ENCODE assay signal across 24 cellular contexts in genomic region chr5:165705960-165706359, GRCh38.
DNase-seq lines count a peak whose midpoint lies in the region; ATAC-seq, FAIRE-seq and TF ChIP-seq lines count a peak whose summit lies in the region.
"Had no signal": no experiment of that assay in that cellular context is flagged by ENCODE, and none has a peak within 500 bp of the region (broad histone marks: within the 10 kb centered on the region; RNA-seq: fewer than 3 reads in every experiment).

No MANE protein-coding gene starts in this region.

- DNase-seq in GM23338 (ENCODE audit: low spot score) (no peak), H1 (ENCODE audit: low read depth in 1 of 2, low spot score in 2 of 2) (no peak), neural progenitor cell (ENCODE audit: low spot score) (no peak), HT-29 (ENCODE audit: low spot score) (no peak), LoVo (ENCODE audit: low spot score) (no peak)
- no peak for DNase-seq in activated naive CD4-positive, alpha-beta T cell (lab: John Stamatoyannopoulos, UW)
- DNase-seq: 8988T; ACHN; AML-193; BE2C; CD4-positive, alpha-beta T cell; CD8-positive, alpha-beta memory T cell; DMS 273 treated with DMSO at 0.1 percent for 48 hours; DMS79; GF-D8; H9 had no signal

- H2AFZ ChIP-seq in GM23338 = peak overlapping the region; percentile 80; the same call in 1 of the 2 replicates
- H2AFZ ChIP-seq in H1 (ENCODE audit: low read length) = 0 out of 2 replicates have a peak overlapping the region, but pooled peaks have one; percentile 33
- peak overlapping the region; percentile 40 for H2AFZ ChIP-seq in neural progenitor cell (replicated peaks)

- no peak overlapping the region for H4K5ac ChIP-seq in H1 (ENCODE audit: insufficient read length, low read depth, low read length)

- H3K36me3 Mint-ChIP-seq in GM23338 (ENCODE audit: low read depth) = no peaks in the 10 kb centered on the region
- no peaks in the 10 kb centered on the region for H3K36me3 Mint-ChIP-seq in neural progenitor cell
- H3K36me3 Mint-ChIP-seq: CD14-positive monocyte; CD8-positive, alpha-beta memory T cell had no signal

- no peak overlapping the region for H3K4ac ChIP-seq in H1 (replicated peaks; ENCODE audit: insufficient read length, low read depth, low read length)

- H3K4me3 ChIP-seq in GM23338 (no peak overlapping the region), H1 (ENCODE audit: extremely low read depth in 1 of 4, insufficient read depth in 2 of 4, low read depth in 3 of 4, low read length in 4 of 4) (no peak overlapping the region), neural progenitor cell (no peak overlapping the region)
- H3K4me3 ChIP-seq: A549; BLaER1 treated with 17β-estradiol and CSF1 and Interleukin-3, amounts not matched to agents 10 nM and 100 nM had no signal

- no peak overlapping the region for H2BK12ac ChIP-seq in H1 (ENCODE audit: low read depth, low read length)

- TF ChIP-seq POLR2A in H1 (IDR thresholded peaks at IDR 0.05; ENCODE audit: control extremely low read depth in 1 of 2, low read depth in 2 of 2, low read length in 2 of 2) = no peak

- no peak for TF ChIP-seq CTCF in GM23338 (conservative IDR thresholded peaks at IDR 0.05; ENCODE audit: low read depth in 2 of 2)
- no peak for TF ChIP-seq CTCF in H1 (IDR thresholded peaks at IDR 0.05; ENCODE audit: control extremely low read depth in 1 of 3, insufficient read depth in 1 of 3, low read depth in 1 of 3, low read length in 3 of 3)
- TF ChIP-seq CTCF in neural progenitor cell (IDR thresholded peaks at IDR 0.05) = no peak

- H3K27ac Mint-ChIP-seq in GM23338 (no peak overlapping the region), neural progenitor cell (no peak overlapping the region)
- H3K27ac Mint-ChIP-seq: CD14-positive monocyte; CD4-positive, alpha-beta T cell; CD8-positive, alpha-beta memory T cell; H9 had no signal

- H3K23ac ChIP-seq in H1 (ENCODE audit: insufficient read length) = no peak overlapping the region

- TF ChIP-seq RAD21 in H1 (IDR thresholded peaks at IDR 0.05 in 1 of 2, conservative IDR thresholded peaks at IDR 0.05 in 1 of 2; ENCODE audit: low read depth in 2 of 2, low read length in 2 of 2) = no peak

- no peaks in the 10 kb centered on the region for H3F3A ChIP-seq in GM23338 (replicated peaks; ENCODE audit: low read depth)
- no peaks in the 10 kb centered on the region for H3F3A ChIP-seq in neural progenitor cell (ENCODE audit: low read depth)

- no peak overlapping the region for H3K4me2 ChIP-seq in GM23338
- H3K4me2 ChIP-seq in H1 (ENCODE audit: insufficient read depth in 1 of 2, low read depth in 2 of 2, low read length in 2 of 2) = no peak overlapping the region
- no peak overlapping the region for H3K4me2 ChIP-seq in neural progenitor cell
- H3K4me2 ChIP-seq: A549; BLaER1 treated with 17β-estradiol and CSF1 and Interleukin-3, amounts not matched to agents 10 nM and 100 nM had no signal

- WGBS in H1 (ENCODE audit: extremely low coverage in 1 of 2, insufficient coverage in 1 of 2, insufficient read length in 1 of 2, insufficient replicate concordance in 2 of 2, low coverage in 1 of 2, low lambda C conversion rate in 2 of 2, missing lambda C conversion rate in 1 of 2), 2 experiments = 100% methylated on average over 1 of the region's 1 CpG; no CpG with 5 or more reads in 1 of the 2 experiments

- H3K4me3 Mint-ChIP-seq in GM23338 (no peak overlapping the region), neural progenitor cell (no peak overlapping the region)
- H3K4me3 Mint-ChIP-seq: CD14-positive monocyte; CD4-positive, alpha-beta T cell; CD8-positive, alpha-beta memory T cell; H9 had no signal

- no peak overlapping the region for H4K8ac ChIP-seq in H1 (ENCODE audit: extremely low read depth, insufficient read depth, low read length)

- no peak overlapping the region for H3K9ac ChIP-seq in H1 (replicated peaks in 1 of 4; ENCODE audit: extremely low read depth in 1 of 4, low read depth in 3 of 4, low read length in 3 of 4)
- no peak overlapping the region for H3K9ac ChIP-seq in neural progenitor cell
- H3K9ac ChIP-seq: BLaER1 treated with 17β-estradiol and CSF1 and Interleukin-3, amounts not matched to agents 10 nM and 100 nM had no signal

- H2BK5ac ChIP-seq in H1 (ENCODE audit: low read depth, low read length) = no peak overlapping the region

- no peaks in the 10 kb centered on the region for H3K27me3 ChIP-seq in GM23338 (ENCODE audit: insufficient read depth)
- no peaks in the 10 kb centered on the region for H3K27me3 ChIP-seq in H1 (replicated peaks in 1 of 4; ENCODE audit: control insufficient read depth in 3 of 4, extremely low read depth in 1 of 4, insufficient read depth in 3 of 4, low read length in 3 of 4)
- no peaks in the 10 kb centered on the region for H3K27me3 ChIP-seq in neural progenitor cell
- H3K27me3 ChIP-seq: BE2C; BLaER1 treated with 17β-estradiol and CSF1 and Interleukin-3, amounts not matched to agents 10 nM and 100 nM had no signal

- H2BK20ac ChIP-seq in H1 (ENCODE audit: low read length) = no peak overlapping the region

- H3K27me3 Mint-ChIP-seq in GM23338 (ENCODE audit: insufficient read depth, low read depth, poor library complexity) = no peaks in the 10 kb centered on the region
- peaks cover 3% of the 10 kb centered on the region for H3K27me3 Mint-ChIP-seq in neural progenitor cell (ENCODE audit: insufficient read depth, low read depth)
- H3K27me3 Mint-ChIP-seq: CD4-positive, alpha-beta T cell; CD8-positive, alpha-beta memory T cell had no signal

- H4K91ac ChIP-seq in H1 (replicated peaks; ENCODE audit: insufficient read length, low read length) = no peak overlapping the region

- POLR2A ChIA-PET in H1 (lab: Charles Lee; ENCODE audit: partially characterized antibody) = no interaction called here

- no peaks in the 10 kb centered on the region for H3K9me3 ChIP-seq in H1 (ENCODE audit: insufficient read depth in 2 of 2, low read depth in 1 of 2, low read length in 1 of 2)
- no peaks in the 10 kb centered on the region for H3K9me3 ChIP-seq in neural progenitor cell (ENCODE audit: low read depth)
- H3K9me3 ChIP-seq: A549; BE2C; BLaER1 treated with 17β-estradiol and CSF1 and Interleukin-3, amounts not matched to agents 10 nM and 100 nM had no signal

- H3K9me3 Mint-ChIP-seq in GM23338 (no peaks in the 10 kb centered on the region), neural progenitor cell (peaks cover 4% of the 10 kb centered on the region)
- H3K9me3 Mint-ChIP-seq: H9 had no signal

- no peaks in the 10 kb centered on the region for H3K79me2 ChIP-seq in GM23338 (replicated peaks; ENCODE audit: insufficient read depth)
- no peaks in the 10 kb centered on the region for H3K79me2 ChIP-seq in H1 (ENCODE audit: control insufficient read depth in 1 of 2, insufficient read depth in 2 of 2, low read length in 2 of 2)
- no peaks in the 10 kb centered on the region for H3K79me2 ChIP-seq in neural progenitor cell (ENCODE audit: low read depth)

- no peak for FAIRE-seq in H1 (lab: Jason Lieb, UNC)
- FAIRE-seq: A549, D721Med, GM12891, GM18507 had no signal

- H3K36me3 ChIP-seq in GM23338 (ENCODE audit: insufficient read depth) (no peaks in the 10 kb centered on the region), H1 (ENCODE audit: control insufficient read depth in 2 of 4, insufficient read depth in 4 of 4, low read length in 3 of 4) (no peaks in the 10 kb centered on the region), neural progenitor cell (no peaks in the 10 kb centered on the region)
- H3K36me3 ChIP-seq: BE2C; BLaER1 treated with 17β-estradiol and CSF1 and Interleukin-3, amounts not matched to agents 10 nM and 100 nM had no signal

- no peaks in the 10 kb centered on the region for H3K79me1 ChIP-seq in H1 (ENCODE audit: low read depth, low read length)

- no peaks in the 10 kb centered on the region for H3K4me1 ChIP-seq in GM23338 (ENCODE audit: insufficient read depth)
- no peaks in the 10 kb centered on the region for H3K4me1 ChIP-seq in H1 (replicated peaks in 1 of 4; ENCODE audit: control insufficient read depth in 3 of 4, insufficient read depth in 4 of 4, low read length in 3 of 4)
- H3K4me1 ChIP-seq in neural progenitor cell = no peaks in the 10 kb centered on the region
- H3K4me1 ChIP-seq: A549; BE2C; BLaER1 treated with 17β-estradiol and CSF1 and Interleukin-3, amounts not matched to agents 10 nM and 100 nM had no signal

- H4K20me1 ChIP-seq in GM23338 (replicated peaks; ENCODE audit: insufficient read depth) = no peaks in the 10 kb centered on the region
- H4K20me1 ChIP-seq in H1 (replicated peaks in 1 of 2; ENCODE audit: control insufficient read depth in 1 of 2, insufficient read depth in 2 of 2, low read length in 2 of 2) = no peaks in the 10 kb centered on the region
- no peaks in the 10 kb centered on the region for H4K20me1 ChIP-seq in neural progenitor cell (ENCODE audit: low read depth)
- H4K20me1 ChIP-seq: BLaER1 treated with 17β-estradiol and CSF1 and Interleukin-3, amounts not matched to agents 10 nM and 100 nM had no signal

- H3K27ac ChIP-seq in GM23338 (ENCODE audit: low read depth) (no peak overlapping the region), H1 (ENCODE audit: low read depth, low read length) (no peak overlapping the region), neural progenitor cell (no peak overlapping the region)
- H3K27ac ChIP-seq: A549; BLaER1 treated with 17β-estradiol and CSF1 and Interleukin-3, amounts not matched to agents 10 nM and 100 nM had no signal

- no peak overlapping the region for H3K18ac ChIP-seq in H1 (ENCODE audit: extremely low read depth, low read length)

- CTCF ChIA-PET in H1 (lab: Charles Lee; ENCODE audit: partially characterized antibody) = no interaction called here

- no peak overlapping the region for H3K56ac ChIP-seq in H1 (replicated peaks; ENCODE audit: insufficient read length, low read depth, low read length)

- H2BK120ac ChIP-seq in H1 (replicated peaks; ENCODE audit: low read depth, low read length) = no peak overlapping the region

- ATAC-seq in GM23338 (no peak), GM18873 (IDR thresholded peaks at IDR 0.05; ENCODE audit: low FRiP score, unreplicated experiment) (no peak)
- ATAC-seq: A549, HCT116 had no signal

- H3K23me2 ChIP-seq in H1 (ENCODE audit: low read depth, low read length) = no peaks in the 10 kb centered on the region

- TF ChIP-seq EP300 in H1 (IDR thresholded peaks at IDR 0.05; ENCODE audit: borderline replicate concordance in 1 of 2, low read depth in 2 of 2, low read length in 2 of 2) = no peak

- H2BK15ac ChIP-seq in H1 (ENCODE audit: low read length) = no peak overlapping the region

- no peak overlapping the region for H3K14ac ChIP-seq in H1 (ENCODE audit: insufficient read length)

- H2AK5ac ChIP-seq in H1 (ENCODE audit: low read depth, low read length) = no peak overlapping the region

- H3K9me2 ChIP-seq in GM23338 (ENCODE audit: insufficient read depth) = 0 out of 2 replicates have a peak, but pooled peaks cover 3% of the 10 kb centered on the region

- H3K4me1 Mint-ChIP-seq in GM23338 (no peaks in the 10 kb centered on the region), neural progenitor cell (peaks cover 4% of the 10 kb centered on the region)
- H3K4me1 Mint-ChIP-seq: CD14-positive monocyte; CD8-positive, alpha-beta memory T cell had no signal

TF ChIP-seq in GM23338, 12 proteins besides CTCF, POLR2A, EP300 and RAD21 (continues in another document):
- TF ChIP-seq NANOG (IDR thresholded peaks at IDR 0.05; ENCODE audit: borderline replicate concordance) = no peak

TF ChIP-seq in H1, 55 proteins besides CTCF, POLR2A, EP300 and RAD21 (continues in another document):
- TF ChIP-seq KDM1A (IDR thresholded peaks at IDR 0.05; ENCODE audit: borderline replicate concordance, low read length) (no peak), CHD1 (IDR thresholded peaks at IDR 0.05; ENCODE audit: low read depth, low read length) (no peak), BACH1 (IDR thresholded peaks at IDR 0.05; ENCODE audit: low read length) (no peak)
